ENCODE assay signal across 29 cellular contexts in the genomic region with DNA sequence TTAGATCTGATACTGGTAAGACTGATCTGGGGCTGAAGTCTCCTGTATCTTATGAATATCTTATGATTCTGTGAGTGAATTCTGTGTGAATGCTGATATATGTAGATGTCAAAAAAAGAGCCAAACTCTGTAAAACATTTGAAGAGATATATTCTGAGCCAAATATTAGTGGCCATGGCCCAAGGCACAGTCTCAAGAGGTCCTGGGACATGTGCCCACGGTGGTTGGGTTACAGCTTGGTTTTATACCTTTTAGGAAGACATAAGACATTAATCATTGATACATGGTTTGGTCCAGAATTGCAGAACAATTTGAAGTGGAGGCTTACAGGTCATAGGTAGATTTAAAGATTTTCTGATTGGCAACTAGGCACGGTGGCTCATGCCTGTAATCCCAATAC.
"Had no signal": no experiment of that assay in that cellular context is flagged by ENCODE, and none has a peak within 500 bp of the region (broad histone marks: within the 10 kb centered on the region; RNA-seq: fewer than 3 reads in every experiment).

No MANE protein-coding gene starts in this region.

- ATAC-seq: activated naive CD4-positive, alpha-beta T cell treated with anti-CD3 and anti-CD28 coated beads, Interleukin-2, amount 50 U/mL, for 72 hours; activated T-cell treated with anti-CD3 and anti-CD28 coated beads, Interleukin-2, amount 50 U/mL, for 72 hours; esophagus mucosa; T-helper 17 cell had no signal

- H3K27ac ChIP-seq: ascending aorta, breast epithelium, cardiac muscle cell, coronary artery, dorsolateral prefrontal cortex, heart right ventricle, WERI-Rb-1 had no signal

- DNase-seq: activated CD4-positive, alpha-beta memory T cell treated with anti-CD3 and anti-CD28 coated beads, Interleukin-2, amount 10 ng/mL, durations not matched to agents 7 days and 5 days; activated CD4-positive, alpha-beta T cell treated with anti-CD3 and anti-CD28 coated beads for 1 hour; activated CD4-positive, alpha-beta T cell treated with anti-CD3 and anti-CD28 coated beads for 4 hours; activated CD4-positive, alpha-beta T cell treated with anti-CD3 and anti-CD28 coated beads, Interleukin-2, amount 10 ng/mL, durations not matched to agents 7 days and 5 days; activated CD4-positive, alpha-beta T cell treated with anti-CD3 and anti-CD28 coated beads, Interleukin-2, amount 50 U/mL, for 4 hours; activated CD8-positive, alpha-beta memory T cell treated with anti-CD3 and anti-CD28 coated beads, Interleukin-2, amount 50 U/mL, for 48 hours; activated gamma-delta T cell; activated naive CD4-positive, alpha-beta T cell; activated naive CD4-positive, alpha-beta T cell treated with anti-CD3 and anti-CD28 coated beads, Interleukin-2, amount 10 ng/mL, durations not matched to agents 7 days and 5 days; activated naive CD8-positive, alpha-beta T cell treated with anti-CD3 and anti-CD28 coated beads, Interleukin-2, amount 10 ng/mL, durations not matched to agents 7 days and 5 days; activated T-cell treated with anti-CD3 and anti-CD28 coated beads for 4 hours; activated T-cell treated with anti-CD3 and anti-CD28 coated beads, Interleukin-2, amount 50 U/mL, for 24 hours; activated T-cell treated with anti-CD3 and anti-CD28 coated beads, Interleukin-2, amount 50 U/mL, for 72 hours; dorsolateral prefrontal cortex; effector memory CD4-positive, alpha-beta T cell; endodermal cell; foreskin fibroblast; glutamatergic neuron; heart right ventricle; T-helper 1 cell; T-helper 17 cell; T1000; WERI-Rb-1 had no signal

- H3K36me3 ChIP-seq: ascending aorta, breast epithelium, cardiac muscle cell, heart right ventricle, WERI-Rb-1 had no signal

- H3K27me3 ChIP-seq: ascending aorta, breast epithelium, cardiac muscle cell, dorsolateral prefrontal cortex, heart right ventricle had no signal

- H3K4me1 ChIP-seq: breast epithelium, heart right ventricle had no signal

- H3K4me3 ChIP-seq: ascending aorta, breast epithelium, cardiac muscle cell, coronary artery, dorsolateral prefrontal cortex, heart right ventricle had no signal

- H3K9me3 ChIP-seq: ascending aorta, breast epithelium, heart right ventricle had no signal
